In genomic region chr13:54029720-54030119, GRCh38 we compare ENCODE assay signal across 15 cellular contexts.
DNase-seq lines count a peak whose midpoint lies in the region; ATAC-seq and TF ChIP-seq lines count a peak whose summit lies in the region.
"Had no signal": no experiment of that assay in that cellular context is flagged by ENCODE, and none has a peak within 500 bp of the region (broad histone marks: within the 10 kb centered on the region; RNA-seq: fewer than 3 reads in every experiment).

No MANE protein-coding gene starts in this region.

- H3K4me3 ChIP-seq in OCI-LY1 (ENCODE audit: low read depth, low read length, poor library complexity, severe bottlenecking): peak overlapping the region; percentile 29
- no peak overlapping the region for H3K4me3 ChIP-seq in mesendoderm (ENCODE audit: low read length)
- H3K4me3 ChIP-seq: left lung had no signal

- H3K9me2 ChIP-seq in OCI-LY1 (ENCODE audit: low read depth, low read length): no peaks in the 10 kb centered on the region

- no peak overlapping the region for H2BK5ac ChIP-seq in mesendoderm (ENCODE audit: low read length)

- peaks cover 25% of the 10 kb centered on the region for H3K4me1 ChIP-seq in OCI-LY1 (ENCODE audit: insufficient read depth, low read length, severe bottlenecking)
- H3K4me1 ChIP-seq in mesendoderm (ENCODE audit: control insufficient read depth, low read depth, low read length): peaks cover 1% of the 10 kb centered on the region
- H3K4me1 ChIP-seq: left lung had no signal

- no peak overlapping the region for H3K18ac ChIP-seq in mesendoderm (ENCODE audit: low read length)

- ATAC-seq in GM18517 (IDR thresholded peaks at IDR 0.05; ENCODE audit: unreplicated experiment) (peak; percentile 7), HG03064 (IDR thresholded peaks at IDR 0.05; ENCODE audit: low read depth, unreplicated experiment) (peak; percentile 14), GM21528 (IDR thresholded peaks at IDR 0.05; ENCODE audit: low FRiP score, unreplicated experiment) (no peak), GM19397 (IDR thresholded peaks at IDR 0.05; ENCODE audit: unreplicated experiment) (no peak)
- ATAC-seq: left lung, T-helper 17 cell had no signal

- no peak overlapping the region for H3K4ac ChIP-seq in mesendoderm (ENCODE audit: low read depth, low read length)

- H3K79me1 ChIP-seq in mesendoderm (ENCODE audit: low read length): no peaks in the 10 kb centered on the region

- no peak overlapping the region for H2BK120ac ChIP-seq in mesendoderm (ENCODE audit: low read depth, low read length)

- DNase-seq in mesendoderm (peak; percentile 4), DMS79 treated with DMSO at 0.1 percent for 48 hours (lab: John Stamatoyannopoulos, UW) (no peak), SHP77 treated with DMSO at 0.1 percent for 48 hours (lab: John Stamatoyannopoulos, UW) (no peak)
- DNase-seq: activated CD4-positive, alpha-beta T cell treated with anti-CD3 and anti-CD28 coated beads for 4 hours; C1 segment of cervical spinal cord; hypothalamus; left lung; NCI-H2029 treated with DMSO at 0.1 percent for 48 hours; T-helper 17 cell had no signal

- no peak overlapping the region for H2BK15ac ChIP-seq in mesendoderm (replicated peaks; ENCODE audit: low read depth)

- no peak overlapping the region for H3K23ac ChIP-seq in mesendoderm (ENCODE audit: low read length)

- H2AFZ ChIP-seq in OCI-LY1 (ENCODE audit: low read length): peak overlapping the region; percentile 94

- H3K9ac ChIP-seq in OCI-LY1 (ENCODE audit: low read length): peak overlapping the region; percentile 18; the same call in 1 of the 2 replicates
- H3K9ac ChIP-seq in mesendoderm (ENCODE audit: low read length): no peak overlapping the region

- no peaks in the 10 kb centered on the region for H4K20me1 ChIP-seq in OCI-LY1 (ENCODE audit: insufficient read depth, low read length)

- no peaks in the 10 kb centered on the region for H3K36me3 ChIP-seq in OCI-LY1 (ENCODE audit: insufficient read depth, low read length)
- no peaks in the 10 kb centered on the region for H3K36me3 ChIP-seq in mesendoderm (ENCODE audit: control insufficient read depth, insufficient read depth, low read length)
- H3K36me3 ChIP-seq: left lung, neutrophil had no signal

- no peak overlapping the region for H4K8ac ChIP-seq in mesendoderm (ENCODE audit: low read depth, low read length)

- H2AK5ac ChIP-seq in mesendoderm (ENCODE audit: low read length): no peak overlapping the region

- peak overlapping the region; percentile 73 for H3K27ac ChIP-seq in OCI-LY1 (ENCODE audit: low read depth, low read length, poor library complexity, severe bottlenecking)
- H3K27ac ChIP-seq in mesendoderm (ENCODE audit: low read depth, low read length): no peak overlapping the region
- H3K27ac ChIP-seq: left lung, neutrophil had no signal

- H3K27me3 ChIP-seq in OCI-LY1 (ENCODE audit: insufficient read depth, low read length): no peaks in the 10 kb centered on the region
- H3K27me3 ChIP-seq in mesendoderm (ENCODE audit: insufficient read depth, low read length, poor library complexity): no peaks in the 10 kb centered on the region
- H3K27me3 ChIP-seq: left lung, neutrophil had no signal

- H3K4me2 ChIP-seq in OCI-LY1 (ENCODE audit: low read length) (peak overlapping the region; percentile 54), mesendoderm (ENCODE audit: low read length) (no peak overlapping the region)

- WGBS in mesendoderm (ENCODE audit: extremely low coverage, insufficient coverage, low lambda C conversion rate): no CpG with 5 or more reads among the region's 4 CpGs

- no peak overlapping the region for H3K56ac ChIP-seq in mesendoderm (ENCODE audit: low read length)

- TF ChIP-seq CTCF in OCI-LY1 (IDR thresholded peaks at IDR 0.05; ENCODE audit: low read length): no peak

- H3K9me3 ChIP-seq in OCI-LY1 (ENCODE audit: low read length): 0 out of 2 replicates have a peak, but pooled peaks cover 4% of the 10 kb centered on the region
- H3K9me3 ChIP-seq: neutrophil had no signal

- H3K79me2 ChIP-seq in OCI-LY1 (ENCODE audit: insufficient read depth, low read length): no peaks in the 10 kb centered on the region
- H3K79me2 ChIP-seq in mesendoderm (ENCODE audit: control insufficient read depth, insufficient read depth, low read length): no peaks in the 10 kb centered on the region

- H4K5ac ChIP-seq in mesendoderm (ENCODE audit: low read length): no peak overlapping the region

- H3F3A ChIP-seq in OCI-LY1 (ENCODE audit: insufficient read depth, low read length): no peaks in the 10 kb centered on the region

Comparison
In these comparisons a context has a peak if more than half of its experiments do, and no peak if none do; other contexts are left out.
1. ATAC-seq: peak in GM18517 (single experiment) and HG03064 (single experiment); none in GM21528 (single experiment) and GM19397 (single experiment).